In the genomic region with DNA sequence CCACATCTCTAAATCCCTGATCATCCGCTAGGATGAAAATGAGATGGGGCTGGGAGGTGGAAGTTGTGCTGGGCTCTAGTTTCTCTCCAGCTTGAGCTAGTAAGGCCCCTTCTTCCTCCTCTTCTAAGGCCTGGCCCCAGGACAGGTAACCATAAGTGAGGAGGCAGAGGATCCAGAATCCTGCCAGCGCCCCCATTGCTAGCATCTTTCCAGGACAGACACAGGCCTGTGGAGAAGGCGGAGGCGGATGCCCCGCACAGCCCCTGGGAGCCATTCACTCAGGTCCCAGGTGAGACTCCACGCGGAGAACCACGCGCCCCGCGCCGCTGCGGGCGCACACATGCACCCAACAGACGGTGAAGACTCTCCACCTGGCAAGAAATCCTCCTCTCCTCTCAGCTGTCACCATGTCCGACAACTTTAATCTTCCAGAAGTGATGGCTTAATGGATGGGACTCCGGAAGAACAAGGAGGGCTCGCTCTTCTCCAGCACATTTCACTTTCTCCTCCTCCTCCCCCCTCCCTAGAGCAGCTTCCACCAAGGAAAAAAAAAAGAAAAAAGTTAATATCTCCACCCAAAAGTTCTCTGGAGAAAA, we compare ENCODE assay signal across 8 cellular contexts. TPM values are rescaled to one million over a fixed set of nuclear protein-coding genes. Genes with fewer than 3 reads are reported as not detected.
DNase-seq lines count a peak whose midpoint lies in the region; ATAC-seq, FAIRE-seq and TF ChIP-seq lines count a peak whose summit lies in the region.

No MANE protein-coding gene starts in this region.

- peaks cover 0 to 1% of the 10 kb centered on the region in 2 donors for H3K9me3 Mint-ChIP-seq in effector memory CD8-positive, alpha-beta T cell

- DNase-seq in A549 (ENCODE audit: low read depth in 1 of 2, low spot score in 1 of 2) (peak; percentile 21), LNCaP clone FGC (ENCODE audit: low read depth) (no peak), LoVo (ENCODE audit: low spot score) (no peak), DMS114 treated with DMSO at 0.1 percent for 48 hours (lab: John Stamatoyannopoulos, UW; ENCODE audit: unreplicated experiment) (no peak), NCI-H1105 treated with DMSO at 0.1 percent for 48 hours (lab: John Stamatoyannopoulos, UW) (no peak)
- DNase-seq in effector memory CD8-positive, alpha-beta T cell = no peak

- H3K36me3 ChIP-seq in mucosa of rectum (ENCODE audit: control insufficient read depth in 2 of 2, insufficient read depth in 2 of 2, low read length in 2 of 2) = no peaks in the 10 kb centered on the region

- POLR2A ChIA-PET in A549 (lab: Yijun Ruan, JAX) = interaction anchor here (0.8 to 2.0 kb wide), 2 partner anchors 18 to 36 kb away, joined by 3 to 9 read pairs; no protein-coding TSS in a partner anchor

- CTCF ChIA-PET in A549 (lab: Yijun Ruan, JAX) = interaction anchor here (0.7 kb wide), 1 partner anchor 214 kb away, joined by 3 read pairs; no protein-coding TSS in a partner anchor

- peak; percentile 70 to 78 for ATAC-seq in A549
- ATAC-seq in effector memory CD8-positive, alpha-beta T cell (replicated peaks) = no peak
- ATAC-seq in HG03460 (IDR thresholded peaks at IDR 0.05; ENCODE audit: unreplicated experiment) = no peak

- no peak for FAIRE-seq in A549 (lab: Jason Lieb, UNC)

- H3K36me3 Mint-ChIP-seq in effector memory CD8-positive, alpha-beta T cell (ENCODE audit: insufficient read depth) = no peaks in the 10 kb centered on the region

- H3K4me1 ChIP-seq in A549 (peaks cover 16% of the 10 kb centered on the region; the same call in 2 of the 3 replicates), mucosa of rectum (ENCODE audit: control insufficient read depth in 2 of 2, insufficient read depth in 2 of 2, low read length in 2 of 2) (peaks cover 5 to 18% of the 10 kb centered on the region in 2 donors)

- H3K27me3 Mint-ChIP-seq in effector memory CD8-positive, alpha-beta T cell = peaks cover 53 to 64% of the 10 kb centered on the region in 2 donors

- TF ChIP-seq RAD21 in A549 (conservative IDR thresholded peaks at IDR 0.05 in 1 of 2, IDR thresholded peaks at IDR 0.05 in 1 of 2) = no peak

- H3K27ac ChIP-seq in A549 (peak overlapping the region; percentile 83 to 96), mucosa of rectum (ENCODE audit: low read depth in 2 of 2, low read length in 2 of 2) (peak overlapping the region; percentile 69 to 83)

- peak overlapping the region; percentile 67 for H3K4me2 ChIP-seq in A549

- H3K9me3 ChIP-seq in A549 (peaks cover 3% of the 10 kb centered on the region; the same call in 1 of the 3 replicates), mucosa of rectum (ENCODE audit: control insufficient read depth in 2 of 2, low read length in 2 of 2) (no peaks in the 10 kb centered on the region)

- peak overlapping the region; percentile 59 for H3K4me3 ChIP-seq in A549
- peak overlapping the region; percentile 57; the same call in 1 of the 2 replicates for H3K4me3 ChIP-seq in LNCaP clone FGC (ENCODE audit: low read depth, low read length)
- peak overlapping the region; percentile 78 to 84 for H3K4me3 ChIP-seq in mucosa of rectum (ENCODE audit: low read length in 2 of 2)

- peaks cover 11 to 12% of the 10 kb centered on the region in 2 donors for H3K4me1 Mint-ChIP-seq in effector memory CD8-positive, alpha-beta T cell (ENCODE audit: low read depth in 2 of 2)

- TF ChIP-seq CTCF in A549 (IDR thresholded peaks at IDR 0.05) (no peak), LNCaP clone FGC (IDR thresholded peaks at IDR 0.05; ENCODE audit: control insufficient read depth, extremely low read depth, insufficient read depth) (no peak)

- no peak for TF ChIP-seq POLR2A in A549 (IDR thresholded peaks at IDR 0.05; ENCODE audit: low read length)

- 2% methylated on average over 12 of the region's 18 CpGs for WGBS in A549 (ENCODE audit: missing lambda C conversion rate)

- peak overlapping the region; percentile 76 to 85 for H3K4me3 Mint-ChIP-seq in effector memory CD8-positive, alpha-beta T cell

- H3K27me3 ChIP-seq in mucosa of rectum (ENCODE audit: control insufficient read depth in 2 of 2, insufficient read depth in 2 of 2, low read length in 2 of 2) = no peaks in the 10 kb centered on the region

- H3K27ac Mint-ChIP-seq in effector memory CD8-positive, alpha-beta T cell = peak overlapping the region in 1 of 2 donors; percentile 79

- peak overlapping the region; percentile 71 to 88 for H3K9ac ChIP-seq in mucosa of rectum (ENCODE audit: low read depth in 1 of 2, low read length in 2 of 2)

- TF ChIP-seq EP300 in A549 (IDR thresholded peaks at IDR 0.05) = no peak

TF ChIP-seq in A549, 52 proteins besides CTCF, POLR2A, EP300 and RAD21:
- TF ChIP-seq, protein P1, sequence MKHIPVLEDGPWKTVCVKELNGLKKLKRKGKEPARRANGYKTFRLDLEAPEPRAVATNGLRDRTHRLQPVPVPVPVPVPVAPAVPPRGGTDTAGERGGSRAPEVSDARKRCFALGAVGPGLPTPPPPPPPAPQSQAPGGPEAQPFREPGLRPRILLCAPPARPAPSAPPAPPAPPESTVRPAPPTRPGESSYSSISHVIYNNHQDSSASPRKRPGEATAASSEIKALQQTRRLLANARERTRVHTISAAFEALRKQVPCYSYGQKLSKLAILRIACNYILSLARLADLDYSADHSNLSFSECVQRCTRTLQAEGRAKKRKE (CRISPR knock-in tag; IDR thresholded peaks at IDR 0.05; ENCODE audit: low read depth) = no peak
- TF ChIP-seq, protein P2, sequence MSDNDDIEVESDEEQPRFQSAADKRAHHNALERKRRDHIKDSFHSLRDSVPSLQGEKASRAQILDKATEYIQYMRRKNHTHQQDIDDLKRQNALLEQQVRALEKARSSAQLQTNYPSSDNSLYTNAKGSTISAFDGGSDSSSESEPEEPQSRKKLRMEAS (IDR thresholded peaks at IDR 0.05) = peak; percentile 27
- no peak for TF ChIP-seq TP53 (CRISPR knock-in tag; IDR thresholded peaks at IDR 0.05)

RNA-seq across cellular contexts. Expression of gene ARSJ, which starts 0.8 kb away (rescaled TPM):
- polyA plus RNA-seq in A549 (2011; rRNA removed) (8.6 and 11.8 TPM in 2 replicates), A549 (2017; fragmentation: RNase III; extraction: RNeasy Plus Mini Kit Qiagen cat#74134 plus additional on column Dnase treatment) (3.0 to 3.6 TPM (median 3.5 TPM) in 3 replicates)
- polyA plus RNA-seq in A549 (2012; cell fraction: cytosol; rRNA removed) = 2.4 and 2.8 TPM in 2 replicates
- polyA plus RNA-seq in A549 (2012; cell fraction: nucleus; rRNA removed) = 2.5 and 2.7 TPM in 2 replicates
- polyA minus RNA-seq in A549 (2011; rRNA and poly(A)+ RNA removed) = 7.5 and 9.2 TPM in 2 replicates

Comparison
In these comparisons a context has a peak if more than half of its experiments do, and no peak if none do; other contexts are left out.
1. ATAC-seq: peak in A549 (2 of 2); none in effector memory CD8-positive, alpha-beta T cell (single experiment) and HG03460 (single experiment).
2. DNase-seq: peak in A549 (2 of 2); none in LNCaP clone FGC (single experiment), effector memory CD8-positive, alpha-beta T cell (0 of 3), LoVo (single experiment), DMS114 treated with DMSO at 0.1 percent for 48 hours (single experiment) and NCI-H1105 treated with DMSO at 0.1 percent for 48 hours (single experiment).
3. Peak in every context shown above with its lines, with median percentiles within 50 percentile points of each other: H3K4me3 ChIP-seq.